Comparison of ENCODE assay signal across 14 cellular contexts in genomic region chr16:27436921-27437650, GRCh38. TPM values are rescaled to one million over a fixed set of nuclear protein-coding genes. Genes with fewer than 3 reads are reported as not detected.
A peak's percentile ranks its signal among the peaks of the same experiment; 100 is the strongest.
DNase-seq lines count a peak whose midpoint lies in the region; ATAC-seq and TF ChIP-seq lines count a peak whose summit lies in the region.
"Had no signal": no experiment of that assay in that cellular context is flagged by ENCODE, and none has a peak within 500 bp of the region (broad histone marks: within the 10 kb centered on the region; RNA-seq: fewer than 3 reads in every experiment).

No MANE protein-coding gene starts in this region.

- no peak overlapping the region for H3K4me3 Mint-ChIP-seq in activated CD8-positive, alpha-beta T cell treated with anti-CD3 and anti-CD28 coated beads, Interleukin-2, amount 10 ng/mL, durations not matched to agents 7 days and 5 days
- no peak overlapping the region for H3K4me3 Mint-ChIP-seq in immature natural killer cell
- H3K4me3 Mint-ChIP-seq: central memory CD8-positive, alpha-beta T cell had no signal

- no peaks in the 10 kb centered on the region for H3K27me3 ChIP-seq in testis

- H3K4me3 ChIP-seq in testis = no peak overlapping the region
- H3K4me3 ChIP-seq: heart right ventricle, SK-N-MC had no signal

- intact Hi-C loops in testis (cut with DNase I; ENCODE audit: low total_unique reads) = no loop called here

- CTCF ChIA-PET in activated CD8-positive, alpha-beta T cell treated with anti-CD3 and anti-CD28 coated beads, Interleukin-2, amount 10 ng/mL, durations not matched to agents 7 days and 5 days (lab: Charles Lee) = interaction anchor here (1.0 kb wide), 1 partner anchor 9 kb away, joined by 3 read pairs; no protein-coding TSS in a partner anchor

- no peaks in the 10 kb centered on the region for H3K9me3 Mint-ChIP-seq in activated CD8-positive, alpha-beta T cell treated with anti-CD3 and anti-CD28 coated beads, Interleukin-2, amount 10 ng/mL, durations not matched to agents 7 days and 5 days (ENCODE audit: insufficient read depth)
- no peaks in the 10 kb centered on the region for H3K9me3 Mint-ChIP-seq in immature natural killer cell
- H3K9me3 Mint-ChIP-seq: central memory CD8-positive, alpha-beta T cell had no signal

- no peaks in the 10 kb centered on the region for H3K27me3 Mint-ChIP-seq in activated CD8-positive, alpha-beta T cell treated with anti-CD3 and anti-CD28 coated beads, Interleukin-2, amount 10 ng/mL, durations not matched to agents 7 days and 5 days (ENCODE audit: low read depth)
- peaks cover 0 to 6% (median 2%) of the 10 kb centered on the region in 3 donors for H3K27me3 Mint-ChIP-seq in immature natural killer cell (ENCODE audit: low read depth in 3 of 3)
- H3K27me3 Mint-ChIP-seq: central memory CD8-positive, alpha-beta T cell had no signal

- ATAC-seq in activated CD8-positive, alpha-beta T cell treated with anti-CD3 and anti-CD28 coated beads, Interleukin-2, amount 10 ng/mL, durations not matched to agents 7 days and 5 days = no peak
- ATAC-seq: heart right ventricle had no signal

- H3K36me3 ChIP-seq in testis (ENCODE audit: low read depth, missing control alignments) = no peaks in the 10 kb centered on the region

- H3K36me3 Mint-ChIP-seq in activated CD8-positive, alpha-beta T cell treated with anti-CD3 and anti-CD28 coated beads, Interleukin-2, amount 10 ng/mL, durations not matched to agents 7 days and 5 days (ENCODE audit: low read depth) = peaks cover 74% of the 10 kb centered on the region
- peaks cover 9 to 48% (median 30%) of the 10 kb centered on the region in 3 donors for H3K36me3 Mint-ChIP-seq in immature natural killer cell

- TF ChIP-seq CTCF in testis (IDR thresholded peaks at IDR 0.05) = no peak

- H3K4me1 Mint-ChIP-seq in activated CD8-positive, alpha-beta T cell treated with anti-CD3 and anti-CD28 coated beads, Interleukin-2, amount 10 ng/mL, durations not matched to agents 7 days and 5 days (ENCODE audit: low read depth) = peaks cover 14% of the 10 kb centered on the region
- peaks cover 42 to 44% of the 10 kb centered on the region in 2 donors for H3K4me1 Mint-ChIP-seq in immature natural killer cell

- no peaks in the 10 kb centered on the region for H3K9me3 ChIP-seq in testis
- H3K9me3 ChIP-seq: heart right ventricle had no signal

- 76 to 83% methylated on average over 7 to 9 of the region's 9 CpGs for WGBS in testis, 2 donors

- no peak overlapping the region for H3K27ac Mint-ChIP-seq in activated CD8-positive, alpha-beta T cell treated with anti-CD3 and anti-CD28 coated beads, Interleukin-2, amount 10 ng/mL, durations not matched to agents 7 days and 5 days
- H3K27ac Mint-ChIP-seq in immature natural killer cell = peak overlapping the region in 4 of 6 donors; percentile 46 to 88 (median 60)

- TF ChIP-seq POLR2A in testis (IDR thresholded peaks at IDR 0.05) = no peak

- POLR2A ChIA-PET in activated CD8-positive, alpha-beta T cell treated with anti-CD3 and anti-CD28 coated beads, Interleukin-2, amount 10 ng/mL, durations not matched to agents 7 days and 5 days (lab: Charles Lee) = interaction anchor here (0.9 to 1.7 kb wide), 2 partner anchors 10 to 13 kb away, joined by 3 to 5 read pairs; no protein-coding TSS in a partner anchor

- no peak overlapping the region for H3K27ac ChIP-seq in testis
- H3K27ac ChIP-seq: heart right ventricle, SK-N-MC, VCaP had no signal

- DNase-seq in activated T-cell treated with anti-CD3 and anti-CD28 coated beads, Interleukin-2, amount 50 U/mL, for 1 hour = peak; percentile 22
- DNase-seq in activated T-cell treated with anti-CD3 and anti-CD28 coated beads for 4 hours = no peak
- DNase-seq in activated CD8-positive, alpha-beta T cell treated with anti-CD3 and anti-CD28 coated beads, Interleukin-2, amount 10 ng/mL, durations not matched to agents 7 days and 5 days = peak; percentile 17
- no peak for DNase-seq in immature natural killer cell
- DNase-seq in testis = peak; percentile 7
- no peak for DNase-seq in AG20443 (ENCODE audit: low spot score)
- DNase-seq in NK-92 (lab: John Stamatoyannopoulos, UW; ENCODE audit: unreplicated experiment) = no peak
- DNase-seq in D341Med (ENCODE audit: low spot score) = no peak
- DNase-seq: NCI-H2171 treated with DMSO at 0.1 percent for 48 hours had no signal

- no peaks in the 10 kb centered on the region for H3K4me1 ChIP-seq in testis

RNA-seq across cellular contexts. Expression of gene IL21R, which starts 35.1 kb away (rescaled TPM):
- total RNA-seq in activated CD8-positive, alpha-beta T cell treated with anti-CD3 and anti-CD28 coated beads, Interleukin-2, amount 10 ng/mL, durations not matched to agents 7 days and 5 days = 10 to 100 TPM; 23.5 to 24.2 TPM
- 10 to 100 TPM; 27.5 to 59.7 (median 49.6) TPM for polyA plus RNA-seq in immature natural killer cell
- total RNA-seq in testis = under 1 TPM; 0.31 to 0.87 TPM
- polyA plus RNA-seq in testis (ENCODE audit: insufficient read depth, low read depth, low replicate concordance) = 2.3 TPM
- total RNA-seq: epithelial cell of proximal tubule had no signal

Comparison
In these comparisons a context has a peak if more than half of its experiments do, and no peak if none do; other contexts are left out.
1. DNase-seq: peak in activated T-cell treated with anti-CD3 and anti-CD28 coated beads, Interleukin-2, amount 50 U/mL, for 1 hour (single experiment), activated CD8-positive, alpha-beta T cell treated with anti-CD3 and anti-CD28 coated beads, Interleukin-2, amount 10 ng/mL, durations not matched to agents 7 days and 5 days (single experiment) and testis (single experiment); none in activated T-cell treated with anti-CD3 and anti-CD28 coated beads for 4 hours (single experiment), immature natural killer cell (0 of 3), AG20443 (single experiment), NK-92 (single experiment) and D341Med (single experiment).
2. RNA of gene IL21R, which starts 35.1 kb away (total RNA-seq): 23.5 to 24.2 TPM in activated CD8-positive, alpha-beta T cell treated with anti-CD3 and anti-CD28 coated beads, Interleukin-2, amount 10 ng/mL, durations not matched to agents 7 days and 5 days; 0.31 to 0.87 TPM in testis; every median in the first group is over 10 times any median in the second.